ENCODE assay signal across 18 cellular contexts in the genomic region with DNA sequence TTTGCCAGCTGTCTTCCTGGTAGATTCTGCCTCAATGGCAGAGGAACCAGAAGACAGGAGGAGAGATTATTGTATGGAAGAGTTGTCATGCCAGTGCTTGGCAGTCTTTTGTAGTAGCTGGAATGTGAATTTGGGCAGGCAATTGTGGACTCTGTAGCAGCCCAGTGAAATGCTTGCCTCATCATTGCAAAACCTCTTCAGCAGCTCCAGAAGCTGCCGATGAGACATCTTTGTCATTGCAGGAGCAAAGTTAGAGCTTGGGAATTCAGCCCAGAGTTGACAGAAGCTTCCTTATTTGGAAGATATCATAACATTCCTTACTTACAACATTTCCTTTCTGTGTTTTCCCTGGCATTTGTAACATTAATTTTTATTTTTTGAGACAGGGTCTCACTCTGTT.
"Had no signal": no experiment of that assay in that cellular context is flagged by ENCODE, and none has a peak within 500 bp of the region (broad histone marks: within the 10 kb centered on the region; RNA-seq: fewer than 3 reads in every experiment).

No MANE protein-coding gene starts in this region.

- H3K9me3 ChIP-seq: esophagus squamous epithelium, heart left ventricle, right atrium auricular region, sigmoid colon, thoracic aorta had no signal

- H3K4me3 ChIP-seq: esophagus squamous epithelium, heart left ventricle, right atrium auricular region, sigmoid colon, skin epidermis, thoracic aorta had no signal

- DNase-seq: effector memory CD4-positive, alpha-beta T cell; esophagus squamous epithelium; foreskin melanocyte; heart left ventricle; hippocampal formation; mammary epithelial cell; natural killer cell; posterior cingulate gyrus; sigmoid colon; stimulated activated CD4-positive, alpha-beta T cell treated with anti-CD3 and anti-CD28 coated beads, Interleukin-2, amount 100 ng/mL, for 24 hours; stimulated activated CD4-positive, alpha-beta T cell treated with anti-CD3 and anti-CD28 coated beads, Interleukin-4, amount 100 ng/mL, for 4 hours; stimulated activated naive B cell treated with anti-CD40 and anti-IgM and Interleukin-4, amounts not matched to agents 10 μg/mL and 1 μg/mL and 100 μg/mL, for 72 hours; stimulated activated naive CD8-positive, alpha-beta T cell treated with anti-CD3 and anti-CD28 coated beads, Interleukin-15, amount 100 ng/mL, for 72 hours; substantia nigra; trophoblast cell had no signal

- H3K27me3 ChIP-seq: esophagus squamous epithelium, heart left ventricle, right atrium auricular region, sigmoid colon had no signal

- H3K4me1 ChIP-seq: esophagus squamous epithelium, heart left ventricle, right atrium auricular region, sigmoid colon had no signal

- H3K27ac ChIP-seq: esophagus squamous epithelium, heart left ventricle, right atrium auricular region, sigmoid colon, skin epidermis, thoracic aorta had no signal

- H3K36me3 ChIP-seq: esophagus squamous epithelium, heart left ventricle, right atrium auricular region, sigmoid colon, thoracic aorta had no signal

- ATAC-seq: heart left ventricle; natural killer cell; stimulated activated naive B cell treated with anti-CD40 and anti-IgM and Interleukin-4, amounts not matched to agents 10 μg/mL and 1 μg/mL and 100 μg/mL, for 72 hours; stimulated activated naive CD8-positive, alpha-beta T cell treated with anti-CD3 and anti-CD28 coated beads, Interleukin-15, amount 100 ng/mL, for 72 hours had no signal
